ENCODE assay signal across 20 cellular contexts in genomic region chr3:45414341-45414740, GRCh38.
"Had no signal": no experiment of that assay in that cellular context is flagged by ENCODE, and none has a peak within 500 bp of the region (broad histone marks: within the 10 kb centered on the region; RNA-seq: fewer than 3 reads in every experiment).

No MANE protein-coding gene starts in this region.

- H3K4me3 Mint-ChIP-seq: activated CD4-positive, alpha-beta T cell treated with anti-CD3 and anti-CD28 coated beads, Interleukin-2, amount 10 ng/mL, durations not matched to agents 24 days and 14 days; T-helper 1 cell treated with Interleukin-12 subunit alpha and Interleukin-12 subunit beta and Interleukin-4 antibody, amounts not matched to agents 30 μg/mL and 1 μg/mL, for 36 hours; WTC11 had no signal

- H3K27ac Mint-ChIP-seq: activated CD4-positive, alpha-beta T cell treated with anti-CD3 and anti-CD28 coated beads, Interleukin-2, amount 10 ng/mL, durations not matched to agents 24 days and 14 days; activated T-helper 2 cell treated with anti-CD3 and anti-CD28 coated beads, Interferon-gamma antibody, Interleukin-2, Interleukin-4, amounts not matched to agents 10 μg/mL and 5 μg/mL and 100 μg/mL, durations not matched to agents 14 hours and 24 hours and 36 hours; T-helper 1 cell treated with Interleukin-12 subunit alpha and Interleukin-12 subunit beta and Interleukin-4 antibody, amounts not matched to agents 30 μg/mL and 1 μg/mL, for 36 hours; WTC11 had no signal

- H3K27me3 Mint-ChIP-seq: activated CD4-positive, alpha-beta T cell treated with anti-CD3 and anti-CD28 coated beads, Interleukin-2, amount 10 ng/mL, durations not matched to agents 24 days and 14 days had no signal

- H3K27me3 ChIP-seq: brain microvascular endothelial cell, cardiac muscle cell had no signal

- DNase-seq: activated CD4-positive, alpha-beta T cell treated with anti-CD3 and anti-CD28 coated beads, Interleukin-2, amount 10 ng/mL, durations not matched to agents 24 days and 14 days; activated CD4-positive, alpha-beta T cell treated with anti-CD3 and anti-CD28 coated beads, Interleukin-2, amount 50 U/mL, for 48 hours; activated CD4-positive, CD25-positive, alpha-beta regulatory T cell treated with anti-CD3 and anti-CD28 coated beads, Interleukin-2, amount 50 U/mL, for 72 hours; activated CD8-positive, alpha-beta memory T cell treated with anti-CD3 and anti-CD28 coated beads, Interleukin-2, amount 50 U/mL, for 4 hours; activated gamma-delta T cell treated with Interleukin-2 at 50 U/mL for 16 hours; activated naive CD4-positive, alpha-beta T cell treated with anti-CD3 and anti-CD28 coated beads, Interleukin-2, amount 50 U/mL, for 16 hours; brain microvascular endothelial cell; NCI-H1092 treated with DMSO at 0.1 percent for 48 hours; NCI-H1417 treated with DMSO at 0.1 percent for 48 hours; NCI-H1694; NCI-H2029; NCI-H2107; NCI-H510A treated with DMSO at 0.1 percent for 48 hours; PC-9; SHP77 treated with DMSO at 0.1 percent for 48 hours had no signal

- H3K9me3 Mint-ChIP-seq: activated CD4-positive, alpha-beta T cell treated with anti-CD3 and anti-CD28 coated beads, Interleukin-2, amount 10 ng/mL, durations not matched to agents 24 days and 14 days; activated T-helper 2 cell treated with anti-CD3 and anti-CD28 coated beads, Interferon-gamma antibody, Interleukin-2, Interleukin-4, amounts not matched to agents 10 μg/mL and 5 μg/mL and 100 μg/mL, durations not matched to agents 14 hours and 24 hours and 36 hours; T-helper 1 cell treated with Interleukin-12 subunit alpha and Interleukin-12 subunit beta and Interleukin-4 antibody, amounts not matched to agents 30 μg/mL and 1 μg/mL, for 36 hours had no signal

- H3K36me3 ChIP-seq: brain microvascular endothelial cell had no signal

- ATAC-seq: K562, WTC11 had no signal

- H3K4me3 ChIP-seq: cardiac muscle cell, K562, PC-9 had no signal

- H3K27ac ChIP-seq: brain microvascular endothelial cell, PC-9 had no signal

- H3K4me2 ChIP-seq: PC-9 had no signal

- H2AFZ ChIP-seq: PC-9 had no signal
